2 cellular contexts compared by ENCODE assay signal in genomic region chr11:126282742-126283591, GRCh38.
TF ChIP-seq lines count a peak whose summit lies in the region.

A gene with protein sequence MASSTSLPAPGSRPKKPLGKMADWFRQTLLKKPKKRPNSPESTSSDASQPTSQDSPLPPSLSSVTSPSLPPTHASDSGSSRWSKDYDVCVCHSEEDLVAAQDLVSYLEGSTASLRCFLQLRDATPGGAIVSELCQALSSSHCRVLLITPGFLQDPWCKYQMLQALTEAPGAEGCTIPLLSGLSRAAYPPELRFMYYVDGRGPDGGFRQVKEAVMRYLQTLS (plus strand): TSS chr11:126283093. CDS start chr11:126290895, 7,802 bp downstream.

TF ChIP-seq in Ishikawa, 13 proteins besides CTCF, POLR2A, EP300 and RAD21 (continued from another document):
- TF ChIP-seq ZBTB7A (IDR thresholded peaks at IDR 0.05; ENCODE audit: low read depth), result no peak; the same call in 1 of the 2 replicates
- 0 out of 2 replicates have a peak, but pooled peaks have one; percentile 30 for TF ChIP-seq EGR1 (IDR thresholded peaks at IDR 0.05)
- peak; percentile 81 for TF ChIP-seq TAF1 (IDR thresholded peaks at IDR 0.05; ENCODE audit: low read depth)
- TF ChIP-seq, protein P1, sequence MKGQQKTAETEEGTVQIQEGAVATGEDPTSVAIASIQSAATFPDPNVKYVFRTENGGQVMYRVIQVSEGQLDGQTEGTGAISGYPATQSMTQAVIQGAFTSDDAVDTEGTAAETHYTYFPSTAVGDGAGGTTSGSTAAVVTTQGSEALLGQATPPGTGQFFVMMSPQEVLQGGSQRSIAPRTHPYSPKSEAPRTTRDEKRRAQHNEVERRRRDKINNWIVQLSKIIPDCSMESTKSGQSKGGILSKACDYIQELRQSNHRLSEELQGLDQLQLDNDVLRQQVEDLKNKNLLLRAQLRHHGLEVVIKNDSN (IDR thresholded peaks at IDR 0.05), result no peak
- no peak for TF ChIP-seq NFIC (IDR thresholded peaks at IDR 0.05)
- TF ChIP-seq MAX (IDR thresholded peaks at IDR 0.05), result peak; percentile 33; the same call in 1 of the 2 replicates

TF ChIP-seq in SK-N-SH, 30 proteins besides CTCF, POLR2A, EP300 and RAD21 (continued from another document):
- TF ChIP-seq IRF3 (IDR thresholded peaks at IDR 0.05; ENCODE audit: low read depth, low read length) (no peak), FOSL2 (IDR thresholded peaks at IDR 0.05; ENCODE audit: borderline replicate concordance, low read depth) (no peak), YY1 (IDR thresholded peaks at IDR 0.05; ENCODE audit: low read depth) (no peak), POLR2AphosphoS5 (IDR thresholded peaks at IDR 0.05; ENCODE audit: low read depth, low read length) (peak; percentile 58), RXRA (IDR thresholded peaks at IDR 0.05; ENCODE audit: borderline replicate concordance, low read depth) (no peak), SIN3A (IDR thresholded peaks at IDR 0.05; ENCODE audit: borderline replicate concordance, low read depth, low read length) (no peak), TAF1 (IDR thresholded peaks at IDR 0.05; ENCODE audit: borderline replicate concordance, low read depth, low read length) (peak; percentile 62; the same call in 1 of the 2 replicates), JUND (IDR thresholded peaks at IDR 0.05) (no peak), SMC3 (IDR thresholded peaks at IDR 0.05; ENCODE audit: low read depth, low read length) (no peak), CHD2 (IDR thresholded peaks at IDR 0.05; ENCODE audit: low read length, partially characterized antibody) (no peak), FOXJ3 (CRISPR knock-in tag; IDR thresholded peaks at IDR 0.05) (no peak; the same call in 1 of the 2 replicates), ELF1 (IDR thresholded peaks at IDR 0.05) (no peak), TCF12 (IDR thresholded peaks at IDR 0.05) (no peak), ZBTB33 (IDR thresholded peaks at IDR 0.05; ENCODE audit: borderline replicate concordance, low read depth) (no peak), NFIC (IDR thresholded peaks at IDR 0.05; ENCODE audit: borderline replicate concordance) (no peak), GABPA (IDR thresholded peaks at IDR 0.05; ENCODE audit: low read depth) (peak; percentile 43; the same call in 1 of the 2 replicates), TEAD4 (IDR thresholded peaks at IDR 0.05; ENCODE audit: borderline replicate concordance, insufficient read depth) (no peak), MEF2A (IDR thresholded peaks at IDR 0.05; ENCODE audit: borderline replicate concordance, low read depth) (no peak)
- TF ChIP-seq, protein P2, sequence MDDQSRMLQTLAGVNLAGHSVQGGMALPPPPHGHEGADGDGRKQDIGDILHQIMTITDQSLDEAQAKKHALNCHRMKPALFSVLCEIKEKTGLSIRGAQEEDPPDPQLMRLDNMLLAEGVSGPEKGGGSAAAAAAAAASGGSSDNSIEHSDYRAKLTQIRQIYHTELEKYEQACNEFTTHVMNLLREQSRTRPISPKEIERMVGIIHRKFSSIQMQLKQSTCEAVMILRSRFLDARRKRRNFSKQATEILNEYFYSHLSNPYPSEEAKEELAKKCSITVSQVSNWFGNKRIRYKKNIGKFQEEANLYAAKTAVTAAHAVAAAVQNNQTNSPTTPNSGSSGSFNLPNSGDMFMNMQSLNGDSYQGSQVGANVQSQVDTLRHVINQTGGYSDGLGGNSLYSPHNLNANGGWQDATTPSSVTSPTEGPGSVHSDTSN (IDR thresholded peaks at IDR 0.05), result no peak
- TF ChIP-seq, protein P3, sequence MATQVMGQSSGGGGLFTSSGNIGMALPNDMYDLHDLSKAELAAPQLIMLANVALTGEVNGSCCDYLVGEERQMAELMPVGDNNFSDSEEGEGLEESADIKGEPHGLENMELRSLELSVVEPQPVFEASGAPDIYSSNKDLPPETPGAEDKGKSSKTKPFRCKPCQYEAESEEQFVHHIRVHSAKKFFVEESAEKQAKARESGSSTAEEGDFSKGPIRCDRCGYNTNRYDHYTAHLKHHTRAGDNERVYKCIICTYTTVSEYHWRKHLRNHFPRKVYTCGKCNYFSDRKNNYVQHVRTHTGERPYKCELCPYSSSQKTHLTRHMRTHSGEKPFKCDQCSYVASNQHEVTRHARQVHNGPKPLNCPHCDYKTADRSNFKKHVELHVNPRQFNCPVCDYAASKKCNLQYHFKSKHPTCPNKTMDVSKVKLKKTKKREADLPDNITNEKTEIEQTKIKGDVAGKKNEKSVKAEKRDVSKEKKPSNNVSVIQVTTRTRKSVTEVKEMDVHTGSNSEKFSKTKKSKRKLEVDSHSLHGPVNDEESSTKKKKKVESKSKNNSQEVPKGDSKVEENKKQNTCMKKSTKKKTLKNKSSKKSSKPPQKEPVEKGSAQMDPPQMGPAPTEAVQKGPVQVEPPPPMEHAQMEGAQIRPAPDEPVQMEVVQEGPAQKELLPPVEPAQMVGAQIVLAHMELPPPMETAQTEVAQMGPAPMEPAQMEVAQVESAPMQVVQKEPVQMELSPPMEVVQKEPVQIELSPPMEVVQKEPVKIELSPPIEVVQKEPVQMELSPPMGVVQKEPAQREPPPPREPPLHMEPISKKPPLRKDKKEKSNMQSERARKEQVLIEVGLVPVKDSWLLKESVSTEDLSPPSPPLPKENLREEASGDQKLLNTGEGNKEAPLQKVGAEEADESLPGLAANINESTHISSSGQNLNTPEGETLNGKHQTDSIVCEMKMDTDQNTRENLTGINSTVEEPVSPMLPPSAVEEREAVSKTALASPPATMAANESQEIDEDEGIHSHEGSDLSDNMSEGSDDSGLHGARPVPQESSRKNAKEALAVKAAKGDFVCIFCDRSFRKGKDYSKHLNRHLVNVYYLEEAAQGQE (IDR thresholded peaks at IDR 0.05; ENCODE audit: low read depth, low read length), result no peak
